In the genomic region with DNA sequence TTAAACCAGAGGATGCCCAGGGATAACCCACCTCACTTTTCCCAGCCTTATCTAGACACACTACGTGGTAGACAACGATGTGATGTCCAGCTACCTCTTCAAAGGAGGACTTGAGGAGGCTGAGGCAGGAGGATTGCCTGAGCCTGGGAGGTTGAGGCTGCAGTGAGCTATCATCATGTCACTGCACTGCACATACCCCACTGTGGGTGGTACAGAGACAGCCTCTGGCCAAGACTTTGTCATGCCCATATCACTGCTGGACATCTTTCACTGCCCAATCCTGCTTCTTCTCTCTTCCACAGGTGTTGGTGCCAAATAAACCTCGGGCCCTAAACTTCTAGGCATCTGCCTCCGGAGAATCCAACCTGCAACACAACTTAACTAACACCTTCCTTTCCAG, we compare ENCODE assay signal across 11 cellular contexts.
"Had no signal": no experiment of that assay in that cellular context is flagged by ENCODE, and none has a peak within 500 bp of the region (broad histone marks: within the 10 kb centered on the region; RNA-seq: fewer than 3 reads in every experiment).

No MANE protein-coding gene starts in this region.

- H3K27ac Mint-ChIP-seq: HFFc6, IgD-negative memory B cell had no signal

- H3K9ac ChIP-seq: KMS-11 had no signal

- H3K27ac ChIP-seq: KMS-11 had no signal

- H3K4me2 ChIP-seq: KMS-11 had no signal

- H3K4me3 Mint-ChIP-seq: HFFc6 had no signal

- H3K9me3 ChIP-seq: HAP-1 had no signal

- H3K4me3 ChIP-seq: HAP-1 had no signal

- H3K9me3 Mint-ChIP-seq: HFFc6, IgD-negative memory B cell had no signal

- ATAC-seq: HCT116, HepG2 had no signal

- DNase-seq: GOT3, HFFc6, Karpas-422, KBM-7 had no signal

- H3K36me3 ChIP-seq: HAP-1 had no signal

- FAIRE-seq: H54, HepG2, HTR-8/SVneo had no signal
